ENCODE assay signal across 19 cellular contexts in genomic region chr2:30462131-30462857, GRCh38. TPM values are rescaled to one million over a fixed set of nuclear protein-coding genes. Genes with fewer than 3 reads are reported as not detected.
A peak's percentile ranks its signal among the peaks of the same experiment; 100 is the strongest.
DNase-seq lines count a peak whose midpoint lies in the region; ATAC-seq lines count a peak whose summit lies in the region.
"Had no signal": no experiment of that assay in that cellular context is flagged by ENCODE, and none has a peak within 500 bp of the region (broad histone marks: within the 10 kb centered on the region; RNA-seq: fewer than 3 reads in every experiment).

No MANE protein-coding gene starts in this region.

- no peak for ATAC-seq in CD4-positive, CD25-positive, alpha-beta regulatory T cell (ENCODE audit: low read depth in 2 of 2)
- ATAC-seq in T-cell (replicated peaks in 1 of 4): peak in 2 of 4 experiments; percentile 37 to 50
- peak; percentile 26 for ATAC-seq in naive thymus-derived CD4-positive, alpha-beta T cell
- ATAC-seq in effector memory CD8-positive, alpha-beta T cell (replicated peaks): no peak

- POLR2A ChIA-PET in T-cell (lab: Charles Lee): interaction anchor here in 1 of 2 donors (0.6 kb wide), 1 partner anchor 40 kb away, joined by 3 read pairs; no protein-coding TSS in a partner anchor
- POLR2A ChIA-PET in naive thymus-derived CD4-positive, alpha-beta T cell (lab: Charles Lee): interaction anchor here (0.7 to 1.2 kb wide), 4 partner anchors 10 to 232 kb away, joined by 3 to 4 read pairs (median 4); no protein-coding TSS in a partner anchor

- H3K27me3 Mint-ChIP-seq in activated T-cell treated with anti-CD3 and anti-CD28 coated beads, Interleukin-2, amount 50 U/mL, for 24 hours: no peaks in the 10 kb centered on the region
- H3K27me3 Mint-ChIP-seq in CD4-positive, CD25-positive, alpha-beta regulatory T cell: no peaks in the 10 kb centered on the region
- H3K27me3 Mint-ChIP-seq in T-cell: no peaks in the 10 kb centered on the region
- no peaks in the 10 kb centered on the region for H3K27me3 Mint-ChIP-seq in naive thymus-derived CD4-positive, alpha-beta T cell
- no peaks in the 10 kb centered on the region for H3K27me3 Mint-ChIP-seq in effector memory CD8-positive, alpha-beta T cell

- no peaks in the 10 kb centered on the region for H3K4me1 ChIP-seq in CD4-positive, CD25-positive, alpha-beta regulatory T cell (ENCODE audit: control insufficient read depth, insufficient read depth, low read length, poor library complexity, severe bottlenecking)
- H3K4me1 ChIP-seq in naive thymus-derived CD4-positive, alpha-beta T cell (ENCODE audit: control insufficient read depth in 2 of 2, insufficient read depth in 2 of 2, low read length in 2 of 2): peaks cover 0 to 34% of the 10 kb centered on the region in 2 donors

- H3K9me3 Mint-ChIP-seq in activated T-cell treated with anti-CD3 and anti-CD28 coated beads, Interleukin-2, amount 50 U/mL, for 24 hours: no peaks in the 10 kb centered on the region
- peaks cover 0 to 5% (median 0%) of the 10 kb centered on the region in 7 donors for H3K9me3 Mint-ChIP-seq in CD4-positive, CD25-positive, alpha-beta regulatory T cell
- H3K9me3 Mint-ChIP-seq in T-cell: peaks cover 0 to 4% (median 0%) of the 10 kb centered on the region in 3 donors
- peaks cover 0 to 4% (median 0%) of the 10 kb centered on the region in 11 donors for H3K9me3 Mint-ChIP-seq in naive thymus-derived CD4-positive, alpha-beta T cell
- H3K9me3 Mint-ChIP-seq in effector memory CD8-positive, alpha-beta T cell: no peaks in the 10 kb centered on the region
- H3K9me3 Mint-ChIP-seq: HFFc6 had no signal

- H3K4me3 ChIP-seq in CD4-positive, CD25-positive, alpha-beta regulatory T cell (ENCODE audit: low read depth, low read length): no peak overlapping the region
- no peak overlapping the region for H3K4me3 ChIP-seq in naive thymus-derived CD4-positive, alpha-beta T cell (ENCODE audit: low read length)
- H3K4me3 ChIP-seq: BLaER1, PC-9 had no signal

- H3K36me3 ChIP-seq in CD4-positive, CD25-positive, alpha-beta regulatory T cell (ENCODE audit: control insufficient read depth, insufficient read depth, low read length): no peaks in the 10 kb centered on the region
- no peaks in the 10 kb centered on the region for H3K36me3 ChIP-seq in naive thymus-derived CD4-positive, alpha-beta T cell (ENCODE audit: control insufficient read depth in 2 of 3, insufficient read depth in 3 of 3, low read length in 3 of 3)

- DNase-seq in activated T-cell treated with anti-CD3 and anti-CD28 coated beads, Interleukin-2, amount 50 U/mL, for 24 hours: no peak
- no peak for DNase-seq in activated T-cell treated with anti-CD3 and anti-CD28 coated beads, Interleukin-2, amount 50 U/mL, for 1 hour
- DNase-seq in CD4-positive, CD25-positive, alpha-beta regulatory T cell: no peak
- DNase-seq in T-cell (no peak), NCI-H1092 treated with DMSO at 0.1 percent for 48 hours (lab: John Stamatoyannopoulos, UW) (no peak), OCI-M2 (lab: John Stamatoyannopoulos, UW; ENCODE audit: unreplicated experiment) (no peak)
- DNase-seq in naive thymus-derived CD4-positive, alpha-beta T cell: no peak
- no peak for DNase-seq in effector memory CD8-positive, alpha-beta T cell
- DNase-seq: 8988T, DMS 273 treated with DMSO at 0.1 percent for 48 hours, HFFc6, KBM-7, NCI-H1436 treated with DMSO at 0.1 percent for 48 hours, NCI-H2029 treated with DMSO at 0.1 percent for 48 hours, NCI-H2171 treated with DMSO at 0.1 percent for 48 hours, NCI-H446 treated with DMSO at 0.1 percent for 48 hours, NCI-H748 treated with DMSO at 0.1 percent for 48 hours, PC-9 had no signal

- H3K4me1 Mint-ChIP-seq in activated T-cell treated with anti-CD3 and anti-CD28 coated beads, Interleukin-2, amount 50 U/mL, for 24 hours (ENCODE audit: low read depth): peaks cover 54% of the 10 kb centered on the region
- H3K4me1 Mint-ChIP-seq in CD4-positive, CD25-positive, alpha-beta regulatory T cell: peaks cover 7 to 61% (median 39%) of the 10 kb centered on the region in 4 donors
- H3K4me1 Mint-ChIP-seq in T-cell: peaks cover 53 to 73% (median 59%) of the 10 kb centered on the region in 3 donors
- peaks cover 12 to 83% (median 75%) of the 10 kb centered on the region in 7 donors for H3K4me1 Mint-ChIP-seq in naive thymus-derived CD4-positive, alpha-beta T cell
- H3K4me1 Mint-ChIP-seq in effector memory CD8-positive, alpha-beta T cell (ENCODE audit: low read depth in 2 of 2): peaks cover 22 to 28% of the 10 kb centered on the region in 2 donors

- H3K4me3 Mint-ChIP-seq in activated T-cell treated with anti-CD3 and anti-CD28 coated beads, Interleukin-2, amount 50 U/mL, for 24 hours: no peak overlapping the region
- H3K4me3 Mint-ChIP-seq in CD4-positive, CD25-positive, alpha-beta regulatory T cell: no peak overlapping the region
- no peak overlapping the region for H3K4me3 Mint-ChIP-seq in T-cell
- peak overlapping the region in 4 of 10 donors; percentile 17 to 39 (median 24) for H3K4me3 Mint-ChIP-seq in naive thymus-derived CD4-positive, alpha-beta T cell
- H3K4me3 Mint-ChIP-seq in effector memory CD8-positive, alpha-beta T cell: no peak overlapping the region
- H3K4me3 Mint-ChIP-seq: HFFc6 had no signal

- CTCF ChIA-PET in T-cell (lab: Charles Lee): interaction anchor here (0.5 to 0.8 kb wide), 5 partner anchors 16 to 135 kb away, joined by 3 to 4 read pairs (median 3); no protein-coding TSS in a partner anchor
- CTCF ChIA-PET in naive thymus-derived CD4-positive, alpha-beta T cell (lab: Charles Lee): interaction anchor here (0.9 to 1.1 kb wide), 2 partner anchors 10 to 12 kb away, joined by 3 read pairs; no protein-coding TSS in a partner anchor

- H3K27ac ChIP-seq in CD4-positive, CD25-positive, alpha-beta regulatory T cell (ENCODE audit: insufficient read depth, low read length, poor library complexity, severe bottlenecking): no peak overlapping the region
- peak overlapping the region; percentile 39 for H3K27ac ChIP-seq in naive thymus-derived CD4-positive, alpha-beta T cell (ENCODE audit: low read depth, low read length)
- H3K27ac ChIP-seq: BLaER1, PC-9 had no signal

- no peaks in the 10 kb centered on the region for H3K27me3 ChIP-seq in CD4-positive, CD25-positive, alpha-beta regulatory T cell (ENCODE audit: control insufficient read depth, insufficient read depth, low read length)
- H3K27me3 ChIP-seq in naive thymus-derived CD4-positive, alpha-beta T cell (ENCODE audit: control insufficient read depth in 2 of 2, insufficient read depth in 2 of 2, low read length in 2 of 2): no peaks in the 10 kb centered on the region
- H3K27me3 ChIP-seq: BLaER1 had no signal

- peak overlapping the region; percentile 7 for H3K27ac Mint-ChIP-seq in activated T-cell treated with anti-CD3 and anti-CD28 coated beads, Interleukin-2, amount 50 U/mL, for 24 hours
- H3K27ac Mint-ChIP-seq in CD4-positive, CD25-positive, alpha-beta regulatory T cell: peak overlapping the region; percentile 39 to 76 (median 73)
- H3K27ac Mint-ChIP-seq in T-cell: peak overlapping the region; percentile 47 to 88
- H3K27ac Mint-ChIP-seq in naive thymus-derived CD4-positive, alpha-beta T cell: peak overlapping the region in 8 of 9 donors; percentile 65 to 87 (median 78)
- H3K27ac Mint-ChIP-seq in effector memory CD8-positive, alpha-beta T cell: peak overlapping the region in 1 of 2 donors; percentile 86
- H3K27ac Mint-ChIP-seq: HFFc6 had no signal

- H3K36me3 Mint-ChIP-seq in activated T-cell treated with anti-CD3 and anti-CD28 coated beads, Interleukin-2, amount 50 U/mL, for 24 hours (ENCODE audit: low read depth): peaks cover 23% of the 10 kb centered on the region
- H3K36me3 Mint-ChIP-seq in CD4-positive, CD25-positive, alpha-beta regulatory T cell: peaks cover 10% of the 10 kb centered on the region
- H3K36me3 Mint-ChIP-seq in T-cell: peaks cover 10% of the 10 kb centered on the region
- peaks cover 4 to 17% (median 11%) of the 10 kb centered on the region in 5 donors for H3K36me3 Mint-ChIP-seq in naive thymus-derived CD4-positive, alpha-beta T cell
- no peaks in the 10 kb centered on the region for H3K36me3 Mint-ChIP-seq in effector memory CD8-positive, alpha-beta T cell (ENCODE audit: insufficient read depth)

- intact Hi-C loops in naive thymus-derived CD4-positive, alpha-beta T cell (cut with micrococcal nuclease): no loop called here

- no peaks in the 10 kb centered on the region for H3K9me3 ChIP-seq in CD4-positive, CD25-positive, alpha-beta regulatory T cell (ENCODE audit: control insufficient read depth in 2 of 2, low read length in 2 of 2)
- no peaks in the 10 kb centered on the region for H3K9me3 ChIP-seq in naive thymus-derived CD4-positive, alpha-beta T cell (ENCODE audit: control insufficient read depth in 2 of 3, low read length in 3 of 3)

RNA-seq across cellular contexts. Expression of gene LCLAT1, which starts 15.2 kb away (rescaled TPM):
- total RNA-seq in CD4-positive, CD25-positive, alpha-beta regulatory T cell: 17.6 TPM
- polyA plus RNA-seq in CD4-positive, CD25-positive, alpha-beta regulatory T cell: 10 to 100 TPM in 1 of 4 donors, 1 to 10 TPM in 3; 4.8 to 25.2 (median 7.6) TPM
- 10 to 100 TPM; 13.8 to 33.0 (median 19.6) TPM for total RNA-seq in T-cell
- total RNA-seq in naive thymus-derived CD4-positive, alpha-beta T cell: 10 to 100 TPM; 18.2 to 25.2 (median 22.2) TPM
- 10 to 100 TPM; 16.2 to 37.6 TPM for polyA plus RNA-seq in naive thymus-derived CD4-positive, alpha-beta T cell
